8 cellular contexts compared by ENCODE assay signal in the genomic region with DNA sequence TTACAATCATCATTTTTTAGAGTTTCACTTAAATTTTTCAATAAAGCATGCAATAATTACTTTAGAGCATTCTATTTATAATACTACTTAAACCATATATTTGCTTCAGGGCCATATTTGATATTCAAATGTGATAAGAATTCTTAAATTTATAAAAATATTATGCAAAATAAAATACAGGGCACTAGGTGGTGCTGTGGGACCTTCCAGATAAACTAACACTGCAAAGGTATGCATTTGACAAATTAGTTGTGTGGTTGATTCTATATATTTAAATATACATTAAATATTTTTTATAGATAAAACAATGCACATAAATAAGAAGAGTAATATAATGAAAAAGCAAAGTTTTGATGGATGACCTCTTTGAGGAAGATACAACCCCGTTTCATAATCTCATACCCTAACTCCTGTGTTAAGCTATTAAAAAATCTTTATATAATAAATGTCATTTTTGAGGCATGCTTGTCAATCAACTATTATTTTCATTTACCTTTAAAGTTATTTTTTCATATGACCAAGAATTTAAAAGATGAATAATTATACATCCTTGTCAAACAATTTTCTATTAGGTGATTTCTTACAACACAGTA.
A peak's percentile ranks its signal among the peaks of the same experiment; 100 is the strongest.
DNase-seq lines count a peak whose midpoint lies in the region; ATAC-seq and TF ChIP-seq lines count a peak whose summit lies in the region.

No MANE protein-coding gene starts in this region.

- no peaks in the 10 kb centered on the region for H3K9me3 ChIP-seq in left ventricle myocardium inferior (replicated peaks)
- no peaks in the 10 kb centered on the region for H3K9me3 ChIP-seq in body of pancreas
- no peaks in the 10 kb centered on the region for H3K9me3 ChIP-seq in lower lobe of right lung

- ATAC-seq in body of pancreas, result no peak
- no peak for ATAC-seq in lower lobe of right lung
- no peak for ATAC-seq in HG03175 (IDR thresholded peaks at IDR 0.05; ENCODE audit: unreplicated experiment)
- no peak for ATAC-seq in HG03280 (IDR thresholded peaks at IDR 0.05; ENCODE audit: unreplicated experiment)
- no peak for ATAC-seq in GM21786 (IDR thresholded peaks at IDR 0.05; ENCODE audit: unreplicated experiment)

- WGBS in body of pancreas, 2 donors, result 90 to 96% methylated on average over 1 of the region's 1 CpG

- TF ChIP-seq CTCF in left ventricle myocardium inferior (IDR thresholded peaks at IDR 0.05; ENCODE audit: borderline replicate concordance) (peak; percentile 74), body of pancreas (IDR thresholded peaks at IDR 0.05) (peak; percentile 20 to 69 (median 49)), lower lobe of right lung (IDR thresholded peaks at IDR 0.05) (peak; percentile 61)

- intact Hi-C loops in left ventricle myocardium inferior (cut with micrococcal nuclease) (loop anchor here (5.0 kb wide), 1 partner anchor 570 kb away; no protein-coding TSS in a partner anchor), cardiac septum (cut with DNase I) (loop anchor here (5.0 kb wide), 2 partner anchors 575 to 755 kb away; no protein-coding TSS in a partner anchor), body of pancreas (cut with DNase I) (loop anchor here (10.0 kb wide), 1 partner anchor 752 kb away; no protein-coding TSS in a partner anchor), lower lobe of right lung (cut with DNase I) (no loop called here)

- H3K4me3 ChIP-seq in left ventricle myocardium inferior (no peak overlapping the region), body of pancreas (no peak overlapping the region), lower lobe of right lung (no peak overlapping the region)

- H3K36me3 ChIP-seq in left ventricle myocardium inferior, result no peaks in the 10 kb centered on the region
- H3K36me3 ChIP-seq in body of pancreas (replicated peaks in 1 of 2; ENCODE audit: insufficient read depth in 1 of 2, low read depth in 2 of 2), result no peaks in the 10 kb centered on the region
- no peaks in the 10 kb centered on the region for H3K36me3 ChIP-seq in lower lobe of right lung

- TF ChIP-seq POLR2A in body of pancreas (IDR thresholded peaks at IDR 0.05), result no peak

- no peak for DNase-seq in left ventricle myocardium inferior
- DNase-seq in cardiac septum (ENCODE audit: low spot score), result no peak
- peak; percentile 17 for DNase-seq in NCI-H1694 (lab: John Stamatoyannopoulos, UW)
- peak; percentile 7 to 31 (median 13) for DNase-seq in body of pancreas
- DNase-seq in lower lobe of right lung, result no peak

- H3K27me3 ChIP-seq in left ventricle myocardium inferior (ENCODE audit: low read depth) (no peaks in the 10 kb centered on the region), body of pancreas (no peaks in the 10 kb centered on the region), lower lobe of right lung (ENCODE audit: low read depth) (no peaks in the 10 kb centered on the region)

- H3K4me1 ChIP-seq in left ventricle myocardium inferior (no peaks in the 10 kb centered on the region), body of pancreas (no peaks in the 10 kb centered on the region), lower lobe of right lung (no peaks in the 10 kb centered on the region)

- no peak overlapping the region for H3K27ac ChIP-seq in left ventricle myocardium inferior (replicated peaks)
- H3K27ac ChIP-seq in body of pancreas, result no peak overlapping the region
- no peak overlapping the region for H3K27ac ChIP-seq in lower lobe of right lung

Comparison
In these comparisons a context has a peak if more than half of its experiments do, and no peak if none do; other contexts are left out.
1. DNase-seq: peak in NCI-H1694 (single experiment) and body of pancreas (4 of 4); none in left ventricle myocardium inferior (single experiment), cardiac septum (single experiment) and lower lobe of right lung (single experiment).
2. Peak in every context shown above with its lines, with median percentiles within 50 percentile points of each other: CTCF ChIP-seq.